7 cellular contexts compared by ENCODE assay signal in genomic region chr16:78530283-78530682, GRCh38.
"Had no signal": no experiment of that assay in that cellular context is flagged by ENCODE, and none has a peak within 500 bp of the region (broad histone marks: within the 10 kb centered on the region; RNA-seq: fewer than 3 reads in every experiment).

No MANE protein-coding gene starts in this region.

- ATAC-seq: GM23338, HepG2 had no signal

- H3K4me3 ChIP-seq: GM23338 had no signal

- DNase-seq: H9, HCEC 1CT, HFFc6, KBM-7 had no signal

- H3K27ac ChIP-seq: HL-60 had no signal
